ENCODE assay signal across 18 cellular contexts in genomic region chr19:55145241-55145640, GRCh38. TPM values are rescaled to one million over a fixed set of nuclear protein-coding genes. Genes with fewer than 3 reads are reported as not detected.
DNase-seq lines count a peak whose midpoint lies in the region; FAIRE-seq and TF ChIP-seq lines count a peak whose summit lies in the region.
"Had no signal": no experiment of that assay in that cellular context is flagged by ENCODE, and none has a peak within 500 bp of the region (broad histone marks: within the 10 kb centered on the region; RNA-seq: fewer than 3 reads in every experiment).

No MANE protein-coding gene starts in this region.

- no peaks in the 10 kb centered on the region for H4K20me1 ChIP-seq in BLaER1
- no peaks in the 10 kb centered on the region for H4K20me1 ChIP-seq in PC-9 (ENCODE audit: insufficient read depth)
- no peaks in the 10 kb centered on the region for H4K20me1 ChIP-seq in keratinocyte (ENCODE audit: control insufficient read depth, extremely low read depth, insufficient read depth, low read length)

- H3K4me3 ChIP-seq in BLaER1 (peak overlapping the region; percentile 69; the same call in 1 of the 2 replicates), PC-9 (no peak overlapping the region), keratinocyte (ENCODE audit: control insufficient read depth in 2 of 3, extremely low read depth in 1 of 3, insufficient read depth in 2 of 3, low read depth in 1 of 3, low read length in 3 of 3) (peak overlapping the region in 1 of 3 experiments; percentile 29)
- H3K4me3 ChIP-seq: gastroesophageal sphincter had no signal

- intact Hi-C loops in PC-9 (cut with micrococcal nuclease; ENCODE audit: unreplicated experiment): loop anchor here (10.0 kb wide), 1 partner anchor 330 kb away; the partner anchor contains the start of gene ZNF628
- intact Hi-C loops in activated naive CD4-positive, alpha-beta T cell treated with anti-CD3 and anti-CD28 coated beads for 36 hours (cut with micrococcal nuclease): loop anchor here (10.0 kb wide), 1 partner anchor 460 kb away; the partner anchor contains the start of genes ZNF524 and ZNF865

- H3K9me2 ChIP-seq in PC-9 (ENCODE audit: insufficient read depth): no peaks in the 10 kb centered on the region

- no peak overlapping the region for H3K4me3 Mint-ChIP-seq in activated naive CD4-positive, alpha-beta T cell treated with anti-CD3 and anti-CD28 coated beads for 36 hours
- H3K4me3 Mint-ChIP-seq: neural crest cell had no signal

- peaks cover 12% of the 10 kb centered on the region; the same call in 1 of the 2 replicates for H3F3A ChIP-seq in PC-9 (ENCODE audit: insufficient read depth, low read depth)

- POLR2A ChIA-PET in PC-9 (lab: Charles Lee; ENCODE audit: unreplicated experiment): no interaction called here

- no peaks in the 10 kb centered on the region for H3K9me1 ChIP-seq in keratinocyte (ENCODE audit: control insufficient read depth, extremely low read depth, insufficient read depth, low read length)

- H3K36me3 ChIP-seq in BLaER1: 0 out of 2 replicates have a peak, but pooled peaks cover 4% of the 10 kb centered on the region
- no peaks in the 10 kb centered on the region for H3K36me3 ChIP-seq in PC-9 (ENCODE audit: low read depth)
- no peaks in the 10 kb centered on the region for H3K36me3 ChIP-seq in keratinocyte (ENCODE audit: control insufficient read depth in 2 of 2, extremely low read depth in 1 of 2, insufficient read depth in 2 of 2, low read length in 2 of 2)
- H3K36me3 ChIP-seq: gastroesophageal sphincter had no signal

- peaks cover 59% of the 10 kb centered on the region for H3K27me3 Mint-ChIP-seq in activated naive CD4-positive, alpha-beta T cell treated with anti-CD3 and anti-CD28 coated beads for 36 hours (ENCODE audit: low read depth)

- H3K9me3 ChIP-seq in BLaER1: no peaks in the 10 kb centered on the region
- no peaks in the 10 kb centered on the region for H3K9me3 ChIP-seq in PC-9 (ENCODE audit: insufficient read depth, low read depth)
- H3K9me3 ChIP-seq in keratinocyte (ENCODE audit: control insufficient read depth, low read depth, low read length): no peaks in the 10 kb centered on the region
- H3K9me3 ChIP-seq: gastroesophageal sphincter had no signal

- CTCF ChIA-PET in PC-9 (lab: Charles Lee): interaction anchor here (0.7 to 2.9 kb wide), 3 partner anchors 9 to 19 kb away, joined by 3 to 47 read pairs (median 8); no protein-coding TSS in a partner anchor
- CTCF ChIA-PET in activated naive CD4-positive, alpha-beta T cell treated with anti-CD3 and anti-CD28 coated beads for 36 hours (lab: Charles Lee): interaction anchor here (0.6 kb wide), 1 partner anchor 276 kb away, joined by 3 read pairs; no protein-coding TSS in a partner anchor

- H3K4me2 ChIP-seq in BLaER1 (peak overlapping the region; percentile 71), PC-9 (peak overlapping the region; percentile 26), keratinocyte (ENCODE audit: control insufficient read depth, extremely low read depth, insufficient read depth, low read depth, low read length) (peak overlapping the region; percentile 22)

- no TSS peak for BruUV-seq in PC-9 (replicated peaks; lab: Mats Ljungman, UMichigan)

- H3K27ac ChIP-seq in BLaER1 (peak overlapping the region; percentile 15; the same call in 1 of the 2 replicates), PC-9 (no peak overlapping the region), keratinocyte (ENCODE audit: control insufficient read depth, insufficient read depth, low read length) (no peak overlapping the region)
- H3K27ac ChIP-seq: gastroesophageal sphincter had no signal

- H3K9me3 Mint-ChIP-seq in activated naive CD4-positive, alpha-beta T cell treated with anti-CD3 and anti-CD28 coated beads for 36 hours: no peaks in the 10 kb centered on the region
- H3K9me3 Mint-ChIP-seq: neural crest cell had no signal

- peaks cover 8% of the 10 kb centered on the region for H3K4me1 Mint-ChIP-seq in activated naive CD4-positive, alpha-beta T cell treated with anti-CD3 and anti-CD28 coated beads for 36 hours (ENCODE audit: low read depth)

- TF ChIP-seq CTCF in PC-9 (conservative IDR thresholded peaks at IDR 0.05): no peak
- no peak for TF ChIP-seq CTCF in keratinocyte (optimal IDR thresholded peaks at IDR 0.05 in 1 of 3, IDR thresholded peaks at IDR 0.05 in 1 of 3, conservative IDR thresholded peaks at IDR 0.05 in 1 of 3; ENCODE audit: extremely low read depth in 1 of 3, insufficient read depth in 2 of 3, low read length in 3 of 3)

- in situ Hi-C loops in KBM-7 (cut with MboI; ENCODE audit: low pct_unique_long_range_greater_than_20kb, low sequenced_read_pairs): no loop called here

- peak; percentile 38 for DNase-seq in KBM-7
- DNase-seq in PC-9: no peak
- DNase-seq in keratinocyte (ENCODE audit: low read depth, low spot score): no peak
- no peak for DNase-seq in activated naive CD4-positive, alpha-beta T cell treated with anti-CD3 and anti-CD28 coated beads for 36 hours
- DNase-seq in dedifferentiated amniotic fluid mesenchymal stem cell (ENCODE audit: extremely low spot score): no peak
- DNase-seq in COR-L47 (lab: John Stamatoyannopoulos, UW): no peak
- no peak for DNase-seq in CD1c-positive myeloid dendritic cell (ENCODE audit: extremely low spot score)
- DNase-seq: activated CD4-positive, alpha-beta T cell treated with anti-CD3 and anti-CD28 coated beads, Interleukin-2, amount 50 U/mL, for 4 hours; activated gamma-delta T cell; DND-41; effector CD4-positive, alpha-beta T cell; NCI-H1694 treated with DMSO at 0.1 percent for 48 hours; NCI-H82; substantia nigra; T-helper 1 cell had no signal

- dilution Hi-C loops in keratinocyte (cut with MboI; ENCODE audit: extremely low pct_ligation_motif_present, low sequenced_read_pairs): no loop called here

- H2AFZ ChIP-seq in PC-9: no peak overlapping the region
- H2AFZ ChIP-seq in keratinocyte (ENCODE audit: control insufficient read depth, low read length): no peak overlapping the region

- peaks cover 9% of the 10 kb centered on the region; the same call in 1 of the 2 replicates for H3K27me3 ChIP-seq in BLaER1
- H3K27me3 ChIP-seq in PC-9 (ENCODE audit: insufficient read depth, low read depth): peaks cover 4% of the 10 kb centered on the region; the same call in 1 of the 2 replicates
- H3K27me3 ChIP-seq in keratinocyte (ENCODE audit: control insufficient read depth, extremely low read depth, insufficient read depth, low read length): no peaks in the 10 kb centered on the region

- H3K4me1 ChIP-seq in BLaER1 (peaks cover 43% of the 10 kb centered on the region), PC-9 (replicated peaks; ENCODE audit: insufficient read depth) (peaks cover 20% of the 10 kb centered on the region; the same call in 1 of the 2 replicates), keratinocyte (ENCODE audit: control insufficient read depth, extremely low read depth, insufficient read depth, low read length) (peaks cover 2% of the 10 kb centered on the region)

- H3K79me2 ChIP-seq in PC-9 (ENCODE audit: low read depth): no peaks in the 10 kb centered on the region
- H3K79me2 ChIP-seq in keratinocyte (ENCODE audit: control insufficient read depth, insufficient read depth, low read length): no peaks in the 10 kb centered on the region

- H3K9ac ChIP-seq in BLaER1 (no peak overlapping the region), keratinocyte (ENCODE audit: control insufficient read depth, extremely low read depth, insufficient read depth, low read length) (no peak overlapping the region)

- no peak overlapping the region for H3K27ac Mint-ChIP-seq in activated naive CD4-positive, alpha-beta T cell treated with anti-CD3 and anti-CD28 coated beads for 36 hours

- no peaks in the 10 kb centered on the region for H3K36me3 Mint-ChIP-seq in activated naive CD4-positive, alpha-beta T cell treated with anti-CD3 and anti-CD28 coated beads for 36 hours (ENCODE audit: low read depth)

- FAIRE-seq in keratinocyte (lab: Jason Lieb, UNC): no peak

RNA-seq across cellular contexts. Expression of gene TNNT1, which starts 3.8 kb away (rescaled TPM):
- 228 and 266 TPM in 2 replicates for total RNA-seq in PC-9 (2021)
- polyA plus RNA-seq in keratinocyte: 89.7 to 113 TPM (median 99.6 TPM) in 3 replicates
- polyA plus RNA-seq in keratinocyte (2011; ENCODE audit: low read depth): 90.8 TPM
- polyA plus RNA-seq in keratinocyte (2011; cell fraction: cytosol; rRNA removed): 41.8 and 116 TPM in 2 replicates
- polyA plus RNA-seq in keratinocyte (2011; cell fraction: nucleus; rRNA removed): 30.1 and 31.3 TPM in 2 replicates
- polyA plus RNA-seq in keratinocyte (2012; ENCODE audit: low replicate concordance): 54.4 and 187 TPM in 2 replicates
- polyA minus RNA-seq in keratinocyte: 16.9 to 25.5 TPM (median 21.0 TPM) in 3 replicates
- 68.9 TPM for polyA minus RNA-seq in keratinocyte (2011; cell fraction: cytosol; rRNA and poly(A)+ RNA removed)
- polyA minus RNA-seq in keratinocyte (2011; cell fraction: nucleus; rRNA and poly(A)+ RNA removed): 5.9 and 6.5 TPM in 2 replicates
- not detected for total RNA-seq in activated naive CD4-positive, alpha-beta T cell treated with anti-CD3 and anti-CD28 coated beads for 36 hours
- total RNA-seq: neural crest cell had no signal

RNA-seq across cellular contexts. Expression of gene TNNI3, which starts 12.3 kb away (rescaled TPM):
- 13.7 and 18.2 TPM in 2 replicates for total RNA-seq in PC-9 (2021)
- 2.2 to 4.1 TPM (median 3.3 TPM) in 3 replicates for polyA plus RNA-seq in keratinocyte
- 2.1 TPM for polyA plus RNA-seq in keratinocyte (2011; ENCODE audit: low read depth)
- polyA plus RNA-seq in keratinocyte (2011; cell fraction: cytosol; rRNA removed): 0.78 and 2.9 TPM in 2 replicates
- polyA plus RNA-seq in keratinocyte (2011; cell fraction: nucleus; rRNA removed): 3.8 and 4.7 TPM in 2 replicates
- 1.7 and 3.9 TPM in 2 replicates for polyA plus RNA-seq in keratinocyte (2012; ENCODE audit: low replicate concordance)
- polyA minus RNA-seq in keratinocyte: 0.49 to 1.2 TPM in 2 of 3 replicates, not detected in the other
- polyA minus RNA-seq in keratinocyte (2011; cell fraction: cytosol; rRNA and poly(A)+ RNA removed): not detected
- polyA minus RNA-seq in keratinocyte (2011; cell fraction: nucleus; rRNA and poly(A)+ RNA removed): not detected in 2 replicates
- not detected for total RNA-seq in activated naive CD4-positive, alpha-beta T cell treated with anti-CD3 and anti-CD28 coated beads for 36 hours
- total RNA-seq: gastroesophageal sphincter had no signal

RNA-seq across cellular contexts. Expression of gene DNAAF3, which starts 21.2 kb away (rescaled TPM):
- total RNA-seq in PC-9 (2021): 51.8 and 76.6 TPM in 2 replicates
- 8.5 to 14.3 TPM (median 12.9 TPM) in 3 replicates for polyA plus RNA-seq in keratinocyte
- 0.61 TPM for polyA plus RNA-seq in keratinocyte (2011; ENCODE audit: low read depth)
- polyA plus RNA-seq in keratinocyte (2011; cell fraction: cytosol; rRNA removed): 9.8 and 12.0 TPM in 2 replicates
- polyA plus RNA-seq in keratinocyte (2011; cell fraction: nucleus; rRNA removed): 7.5 and 9.1 TPM in 2 replicates
- 3.6 and 11.3 TPM in 2 replicates for polyA plus RNA-seq in keratinocyte (2012; ENCODE audit: low replicate concordance)
- 5.5 to 13.0 TPM (median 6.0 TPM) in 3 replicates for polyA minus RNA-seq in keratinocyte
- 7.5 TPM for polyA minus RNA-seq in keratinocyte (2011; cell fraction: cytosol; rRNA and poly(A)+ RNA removed)
- 1.1 and 2.0 TPM in 2 replicates for polyA minus RNA-seq in keratinocyte (2011; cell fraction: nucleus; rRNA and poly(A)+ RNA removed)
- total RNA-seq in activated naive CD4-positive, alpha-beta T cell treated with anti-CD3 and anti-CD28 coated beads for 36 hours: not detected

RNA-seq across cellular contexts. Expression of gene PPP1R12C, which starts 27.8 kb away (rescaled TPM):
- total RNA-seq in PC-9 (2021): 110 and 114 TPM in 2 replicates
- polyA plus RNA-seq in keratinocyte: 22.9 to 41.2 TPM (median 24.7 TPM) in 3 replicates
- polyA plus RNA-seq in keratinocyte (2011; ENCODE audit: low read depth): 15.7 TPM
- 7.6 and 16.9 TPM in 2 replicates for polyA plus RNA-seq in keratinocyte (2011; cell fraction: cytosol; rRNA removed)
- 83.9 and 118 TPM in 2 replicates for polyA plus RNA-seq in keratinocyte (2011; cell fraction: nucleus; rRNA removed)
- 26.9 and 37.2 TPM in 2 replicates for polyA plus RNA-seq in keratinocyte (2012; ENCODE audit: low replicate concordance)
- 11.8 to 24.6 TPM (median 18.4 TPM) in 3 replicates for polyA minus RNA-seq in keratinocyte
- 23.6 TPM for polyA minus RNA-seq in keratinocyte (2011; cell fraction: cytosol; rRNA and poly(A)+ RNA removed)
- 25.2 and 35.6 TPM in 2 replicates for polyA minus RNA-seq in keratinocyte (2011; cell fraction: nucleus; rRNA and poly(A)+ RNA removed)
- total RNA-seq in activated naive CD4-positive, alpha-beta T cell treated with anti-CD3 and anti-CD28 coated beads for 36 hours: 10 to 100 TPM; 41.2 to 42.1 TPM

RNA-seq across cellular contexts. Expression of gene SYT5, which starts 34.8 kb away (rescaled TPM):
- 1.3 and 2.8 TPM in 2 replicates for total RNA-seq in PC-9 (2021)
- 0.05 to 0.39 TPM (median 0.33 TPM) in 3 replicates for polyA plus RNA-seq in keratinocyte
- polyA plus RNA-seq in keratinocyte (2011; ENCODE audit: low read depth): 4.9 TPM
- 0.24 and 0.27 TPM in 2 replicates for polyA plus RNA-seq in keratinocyte (2011; cell fraction: cytosol; rRNA removed)
- polyA plus RNA-seq in keratinocyte (2011; cell fraction: nucleus; rRNA removed): 0.15 and 0.78 TPM in 2 replicates
- polyA plus RNA-seq in keratinocyte (2012; ENCODE audit: low replicate concordance): 1.1 and 1.4 TPM in 2 replicates
- not detected in 3 replicates for polyA minus RNA-seq in keratinocyte
- polyA minus RNA-seq in keratinocyte (2011; cell fraction: cytosol; rRNA and poly(A)+ RNA removed): not detected
- polyA minus RNA-seq in keratinocyte (2011; cell fraction: nucleus; rRNA and poly(A)+ RNA removed): 0.21 and 0.47 TPM in 2 replicates
- not detected for total RNA-seq in activated naive CD4-positive, alpha-beta T cell treated with anti-CD3 and anti-CD28 coated beads for 36 hours

Comparison
In these comparisons a context has a peak if more than half of its experiments do, and no peak if none do; other contexts are left out.
1. RNA of gene TNNT1, which starts 3.8 kb away (total RNA-seq): 228 to 266 TPM in PC-9; not detected in activated naive CD4-positive, alpha-beta T cell treated with anti-CD3 and anti-CD28 coated beads for 36 hours; every median in the first group is over 100 times any median in the second.
2. RNA of gene TNNI3, which starts 12.3 kb away (total RNA-seq): 13.7 to 18.2 TPM in PC-9; not detected in activated naive CD4-positive, alpha-beta T cell treated with anti-CD3 and anti-CD28 coated beads for 36 hours; every median in the first group is over 10 times any median in the second.
3. RNA of gene DNAAF3, which starts 21.2 kb away (total RNA-seq): 51.8 to 76.6 TPM in PC-9; not detected in activated naive CD4-positive, alpha-beta T cell treated with anti-CD3 and anti-CD28 coated beads for 36 hours; every median in the first group is over 10 times any median in the second.
4. Peak in every context shown above with its lines, with median percentiles within 50 percentile points of each other: H3K4me2 ChIP-seq.